8 cellular contexts compared by ENCODE assay signal in genomic region chr6:7389451-7390217, GRCh38. TPM values are rescaled to one million over a fixed set of nuclear protein-coding genes. Genes with fewer than 3 reads are reported as not detected.
DNase-seq lines count a peak whose midpoint lies in the region; ATAC-seq and TF ChIP-seq lines count a peak whose summit lies in the region.

Gene CAGE1 (minus strand): TSS chr6:7389742. CDS start chr6:7387173, 2,569 bp downstream.
Gene RIOK1 (plus strand): TSS chr6:7389808. CDS start chr6:7390003, 195 bp downstream.

- peaks cover 30% of the 10 kb centered on the region for H3K4me1 ChIP-seq in CD4-positive, alpha-beta memory T cell (ENCODE audit: insufficient read depth, low read length)
- peaks cover 24% of the 10 kb centered on the region for H3K4me1 ChIP-seq in lower lobe of right lung

- H3K4me3 Mint-ChIP-seq in CD4-positive, alpha-beta memory T cell: peak within 1 kb of the TSS; percentile 92 to 97 (median 94)
- H3K4me3 Mint-ChIP-seq in activated CD4-positive, alpha-beta memory T cell treated with anti-CD3 and anti-CD28 coated beads, Interleukin-2, amount 10 ng/mL, durations not matched to agents 7 days and 5 days: peak within 1 kb of the TSS; percentile 85

- peak within 1 kb of the TSS; percentile 97 to 100 (median 100) for H3K27ac Mint-ChIP-seq in CD4-positive, alpha-beta memory T cell
- peak within 1 kb of the TSS; percentile 94 for H3K27ac Mint-ChIP-seq in activated CD4-positive, alpha-beta memory T cell treated with anti-CD3 and anti-CD28 coated beads, Interleukin-2, amount 10 ng/mL, durations not matched to agents 7 days and 5 days

- H3K36me3 Mint-ChIP-seq in CD4-positive, alpha-beta memory T cell: peaks cover 17 to 27% of the 10 kb centered on the region in 2 donors
- peaks cover 16% of the 10 kb centered on the region for H3K36me3 Mint-ChIP-seq in activated CD4-positive, alpha-beta memory T cell treated with anti-CD3 and anti-CD28 coated beads, Interleukin-2, amount 10 ng/mL, durations not matched to agents 7 days and 5 days (ENCODE audit: low read depth)

- no peaks in the 10 kb centered on the region for H3K9me3 ChIP-seq in CD4-positive, alpha-beta memory T cell (ENCODE audit: control insufficient read depth in 1 of 2, low read length in 2 of 2)
- H3K9me3 ChIP-seq in lower lobe of right lung: no peaks in the 10 kb centered on the region

- no peak for TF ChIP-seq CTCF in lower lobe of right lung (IDR thresholded peaks at IDR 0.05)

- H3K27me3 ChIP-seq in CD4-positive, alpha-beta memory T cell (ENCODE audit: insufficient read depth, low read length): no peaks in the 10 kb centered on the region
- H3K27me3 ChIP-seq in lower lobe of right lung (ENCODE audit: low read depth): no peaks in the 10 kb centered on the region

- H3K27me3 Mint-ChIP-seq in CD4-positive, alpha-beta memory T cell: no peaks in the 10 kb centered on the region
- no peaks in the 10 kb centered on the region for H3K27me3 Mint-ChIP-seq in activated CD4-positive, alpha-beta memory T cell treated with anti-CD3 and anti-CD28 coated beads, Interleukin-2, amount 10 ng/mL, durations not matched to agents 7 days and 5 days

- peaks cover 0 to 2% (median 0%) of the 10 kb centered on the region in 8 donors for H3K9me3 Mint-ChIP-seq in CD4-positive, alpha-beta memory T cell
- no peaks in the 10 kb centered on the region for H3K9me3 Mint-ChIP-seq in activated CD4-positive, alpha-beta memory T cell treated with anti-CD3 and anti-CD28 coated beads, Interleukin-2, amount 10 ng/mL, durations not matched to agents 7 days and 5 days

- peak within 1 kb of the TSS; percentile 91 to 99 for H3K4me3 ChIP-seq in CD4-positive, alpha-beta memory T cell (ENCODE audit: low read length in 2 of 2)
- peak within 1 kb of the TSS; percentile 76 for H3K4me3 ChIP-seq in lower lobe of right lung

- H3K4me1 Mint-ChIP-seq in CD4-positive, alpha-beta memory T cell: peaks cover 32 to 51% (median 42%) of the 10 kb centered on the region in 4 donors
- peaks cover 41% of the 10 kb centered on the region for H3K4me1 Mint-ChIP-seq in activated CD4-positive, alpha-beta memory T cell treated with anti-CD3 and anti-CD28 coated beads, Interleukin-2, amount 10 ng/mL, durations not matched to agents 7 days and 5 days

- H3K27ac ChIP-seq in CD4-positive, alpha-beta memory T cell (ENCODE audit: low read depth, low read length): peak within 1 kb of the TSS; percentile 94
- peak within 1 kb of the TSS; percentile 90 for H3K27ac ChIP-seq in lower lobe of right lung

- POLR2A ChIA-PET in CD4-positive, alpha-beta memory T cell (lab: Charles Lee; ENCODE audit: partially characterized antibody): interaction anchor here (0.5 to 3.1 kb wide), 10 partner anchors 10 to 675 kb away, joined by 3 to 37 read pairs (median 4); partner anchors contain the start of genes BLOC1S5, SNRNP48 and SSR1
- POLR2A ChIA-PET in activated CD4-positive, alpha-beta memory T cell treated with anti-CD3 and anti-CD28 coated beads, Interleukin-2, amount 10 ng/mL, durations not matched to agents 7 days and 5 days (lab: Charles Lee): interaction anchor here (0.9 to 5.6 kb wide), 11 partner anchors 12 to 712 kb away, joined by 3 to 61 read pairs (median 4); partner anchors contain the start of genes BLOC1S5, EEF1E1, SNRNP48 and SSR1

- ATAC-seq in GM19452 (IDR thresholded peaks at IDR 0.05; ENCODE audit: unreplicated experiment) (peak; percentile 97), HG03575 (IDR thresholded peaks at IDR 0.05; ENCODE audit: extremely low read depth, insufficient number of reproducible peaks, low FRiP score, unreplicated experiment) (peak; percentile 75), lower lobe of right lung (peak; percentile 99 to 100)

- intact Hi-C loops in CD4-positive, alpha-beta memory T cell (cut with micrococcal nuclease): loop anchor here (1.0 to 10.0 kb wide), 5 partner anchors 76 to 1045 kb away; partner anchors contain the start of genes BLOC1S5, SLC35B3, SNRNP48 and SSR1
- intact Hi-C loops in lower lobe of right lung (cut with DNase I): loop anchor here (10.0 kb wide), 1 partner anchor 105 kb away; no protein-coding TSS in a partner anchor

- DNase-seq in CD4-positive, alpha-beta memory T cell: peak; percentile 94 to 96 (median 96)
- DNase-seq in NCI-H82 (lab: John Stamatoyannopoulos, UW) (peak; percentile 98), ecto neural progenitor cell (ENCODE audit: low spot score) (peak; percentile 94), lower lobe of right lung (peak; percentile 97)
- peak; percentile 96 for DNase-seq in activated CD4-positive, alpha-beta memory T cell treated with anti-CD3 and anti-CD28 coated beads, Interleukin-2, amount 10 ng/mL, durations not matched to agents 7 days and 5 days
- peak; percentile 83 to 90 (median 88) for DNase-seq in stimulated activated CD4-positive, alpha-beta T cell treated with anti-CD3 and anti-CD28 coated beads, TNF-alpha, amount 100 ng/mL, for 1 hour (ENCODE audit: low read depth in 3 of 3, low spot score in 1 of 3)

- H3K36me3 ChIP-seq in CD4-positive, alpha-beta memory T cell (ENCODE audit: insufficient read depth, low read length): no peaks in the 10 kb centered on the region
- H3K36me3 ChIP-seq in lower lobe of right lung: peaks cover 16% of the 10 kb centered on the region

- CTCF ChIA-PET in CD4-positive, alpha-beta memory T cell (lab: Charles Lee; ENCODE audit: partially characterized antibody): interaction anchor here (1.5 to 4.2 kb wide), 3 partner anchors 74 to 114 kb away, joined by 4 to 27 read pairs (median 6); no protein-coding TSS in a partner anchor
- CTCF ChIA-PET in activated CD4-positive, alpha-beta memory T cell treated with anti-CD3 and anti-CD28 coated beads, Interleukin-2, amount 10 ng/mL, durations not matched to agents 7 days and 5 days (lab: Charles Lee): interaction anchor here (0.7 to 4.5 kb wide), 8 partner anchors 12 to 713 kb away, joined by 3 to 28 read pairs (median 4); partner anchors contain the start of gene SNRNP48

RNA-seq across cellular contexts. Expression of gene CAGE1, which starts in this region (rescaled TPM):
- under 1 TPM; 0.17 to 0.33 TPM for total RNA-seq in CD4-positive, alpha-beta memory T cell
- under 1 TPM in 1 of 2 donors, not detected in 1; 0.05 TPM for polyA plus RNA-seq in CD4-positive, alpha-beta memory T cell
- total RNA-seq in activated CD4-positive, alpha-beta memory T cell treated with anti-CD3 and anti-CD28 coated beads, Interleukin-2, amount 10 ng/mL, durations not matched to agents 7 days and 5 days: under 1 TPM in 1 of 2 experiments, not detected in 1; 0.08 TPM
- total RNA-seq in lower lobe of right lung: not detected

RNA-seq across cellular contexts. Expression of gene RIOK1, which starts in this region (rescaled TPM):
- total RNA-seq in CD4-positive, alpha-beta memory T cell: 10 to 100 TPM; 22.4 to 26.1 TPM
- 10 to 100 TPM; 19.1 to 23.2 TPM for polyA plus RNA-seq in CD4-positive, alpha-beta memory T cell
- total RNA-seq in activated CD4-positive, alpha-beta memory T cell treated with anti-CD3 and anti-CD28 coated beads, Interleukin-2, amount 10 ng/mL, durations not matched to agents 7 days and 5 days: 10 to 100 TPM; 23.4 to 27.0 TPM
- 16.5 TPM for total RNA-seq in lower lobe of right lung

Comparison
In these comparisons a context has a peak if more than half of its experiments do, and no peak if none do; other contexts are left out.
1. Peak in every context shown above with its lines: DNase-seq, ATAC-seq, H3K4me3 ChIP-seq and H3K27ac ChIP-seq.